In the genomic region with DNA sequence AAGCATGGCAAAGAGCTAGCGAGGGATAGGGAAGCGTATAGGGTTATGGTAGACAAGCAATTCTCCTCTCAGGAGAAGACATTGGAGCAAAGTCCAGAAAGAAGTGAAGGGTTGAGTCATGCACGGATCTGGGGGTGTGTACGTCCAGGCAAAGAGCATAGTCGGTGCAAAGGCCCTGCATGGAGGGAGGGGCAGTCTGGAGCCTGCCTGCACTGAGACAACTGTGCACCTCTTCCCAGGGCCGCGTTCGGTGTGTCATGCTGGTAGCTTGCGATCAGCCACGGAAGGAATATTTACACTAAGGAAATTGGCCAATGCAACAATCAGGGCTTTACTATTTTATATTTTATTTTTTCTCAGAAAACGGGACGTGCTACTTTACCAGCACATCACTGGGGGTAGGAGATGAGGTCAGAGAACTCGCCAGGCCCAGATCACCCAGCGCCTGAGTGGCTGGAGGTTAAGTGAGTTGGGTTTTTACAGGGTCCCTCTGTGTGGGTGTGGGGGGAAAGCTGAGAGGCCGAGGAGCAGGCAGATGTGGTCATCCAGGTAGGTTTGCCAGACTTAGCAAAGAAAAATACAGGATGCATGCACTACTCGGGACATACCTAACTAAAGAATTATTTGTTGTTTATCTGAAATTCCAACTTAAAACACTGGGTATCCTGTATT, we compare ENCODE assay signal across 19 cellular contexts. TPM values are rescaled to one million over a fixed set of nuclear protein-coding genes. Genes with fewer than 3 reads are reported as not detected.
DNase-seq lines count a peak whose midpoint lies in the region; ATAC-seq and TF ChIP-seq lines count a peak whose summit lies in the region.
"Had no signal": no experiment of that assay in that cellular context is flagged by ENCODE, and none has a peak within 500 bp of the region (broad histone marks: within the 10 kb centered on the region; RNA-seq: fewer than 3 reads in every experiment).

No MANE protein-coding gene starts in this region.

- H3K4me3 ChIP-seq in endodermal cell (ENCODE audit: low read length) (no peak overlapping the region), spleen (no peak overlapping the region), PC-3 (ENCODE audit: low read length) (no peak overlapping the region)
- H3K4me3 ChIP-seq: psoas muscle, upper lobe of right lung had no signal

- no peak for TF ChIP-seq CTCF in activated CD8-positive, alpha-beta T cell treated with anti-CD3 and anti-CD28 coated beads for 36 hours (IDR thresholded peaks at IDR 0.05)
- no peak for TF ChIP-seq CTCF in endodermal cell (conservative IDR thresholded peaks at IDR 0.05)
- TF ChIP-seq CTCF in spleen (IDR thresholded peaks at IDR 0.05 in 8 of 11, conservative IDR thresholded peaks at IDR 0.05 in 3 of 11) = no peak
- TF ChIP-seq CTCF in PC-3 (conservative IDR thresholded peaks at IDR 0.05; ENCODE audit: low read depth, low read length) = no peak

- no peak overlapping the region for H3K9ac ChIP-seq in endodermal cell (ENCODE audit: extremely low read depth, low read length, poor library complexity, severe bottlenecking)
- no peak overlapping the region for H3K9ac ChIP-seq in PC-3 (ENCODE audit: low read length)

- H3K4me3 Mint-ChIP-seq in activated CD8-positive, alpha-beta T cell treated with anti-CD3 and anti-CD28 coated beads, Interleukin-2, amount 10 ng/mL, durations not matched to agents 7 days and 5 days = peak overlapping the region; percentile 75
- H3K4me3 Mint-ChIP-seq in activated CD8-positive, alpha-beta T cell treated with anti-CD3 and anti-CD28 coated beads for 36 hours = no peak overlapping the region
- peak overlapping the region; percentile 51 to 97 (median 92) for H3K4me3 Mint-ChIP-seq in IgD-negative memory B cell
- no peak overlapping the region for H3K4me3 Mint-ChIP-seq in endodermal cell
- H3K4me3 Mint-ChIP-seq: nephron progenitor cell had no signal

- H3K27me3 Mint-ChIP-seq in activated CD8-positive, alpha-beta T cell treated with anti-CD3 and anti-CD28 coated beads, Interleukin-2, amount 10 ng/mL, durations not matched to agents 7 days and 5 days (ENCODE audit: low read depth) = peaks cover 14% of the 10 kb centered on the region
- H3K27me3 Mint-ChIP-seq in activated CD8-positive, alpha-beta T cell treated with anti-CD3 and anti-CD28 coated beads for 36 hours = no peaks in the 10 kb centered on the region
- H3K27me3 Mint-ChIP-seq in IgD-negative memory B cell = no peaks in the 10 kb centered on the region
- H3K27me3 Mint-ChIP-seq in endodermal cell (ENCODE audit: insufficient read depth) = no peaks in the 10 kb centered on the region
- H3K27me3 Mint-ChIP-seq: activated B cell treated with CpG ODN at 0.5 μM for 24 hours had no signal

- CTCF ChIA-PET in activated CD8-positive, alpha-beta T cell treated with anti-CD3 and anti-CD28 coated beads, Interleukin-2, amount 10 ng/mL, durations not matched to agents 7 days and 5 days (lab: Charles Lee) = no interaction called here
- CTCF ChIA-PET in activated CD8-positive, alpha-beta T cell treated with anti-CD3 and anti-CD28 coated beads for 36 hours (lab: Charles Lee) = interaction anchor here (1.7 to 7.8 kb wide), 3 partner anchors 9 to 79 kb away, joined by 3 to 133 read pairs (median 4); partner anchors contain the start of gene MAPK7
- CTCF ChIA-PET in PC-3 (lab: Charles Lee) = no interaction called here

- H3K27ac ChIP-seq in endodermal cell (ENCODE audit: low read depth, low read length) (no peak overlapping the region), spleen (peak overlapping the region in 6 of 8 donors; percentile 13 to 84 (median 64)), PC-3 (ENCODE audit: low read length) (no peak overlapping the region)
- H3K27ac ChIP-seq: psoas muscle had no signal

- H3K36me3 ChIP-seq in endodermal cell (ENCODE audit: control insufficient read depth, insufficient read depth, low read length) = peaks cover 1% of the 10 kb centered on the region
- no peaks in the 10 kb centered on the region for H3K36me3 ChIP-seq in spleen
- no peaks in the 10 kb centered on the region for H3K36me3 ChIP-seq in PC-3 (ENCODE audit: low read depth, low read length)
- H3K36me3 ChIP-seq: upper lobe of right lung had no signal

- peaks cover 51% of the 10 kb centered on the region for H3K4me1 Mint-ChIP-seq in activated CD8-positive, alpha-beta T cell treated with anti-CD3 and anti-CD28 coated beads, Interleukin-2, amount 10 ng/mL, durations not matched to agents 7 days and 5 days (ENCODE audit: low read depth)
- H3K4me1 Mint-ChIP-seq in activated CD8-positive, alpha-beta T cell treated with anti-CD3 and anti-CD28 coated beads for 36 hours (ENCODE audit: low read depth) = peaks cover 29% of the 10 kb centered on the region
- H3K4me1 Mint-ChIP-seq in IgD-negative memory B cell (peaks cover 23 to 38% (median 31%) of the 10 kb centered on the region in 3 donors), endodermal cell (peaks cover 5% of the 10 kb centered on the region)

- ATAC-seq in activated CD8-positive, alpha-beta T cell treated with anti-CD3 and anti-CD28 coated beads, Interleukin-2, amount 10 ng/mL, durations not matched to agents 7 days and 5 days = no peak
- no peak for ATAC-seq in activated CD8-positive, alpha-beta T cell treated with anti-CD3 and anti-CD28 coated beads for 36 hours
- no peak for ATAC-seq in GM18502 (IDR thresholded peaks at IDR 0.05; ENCODE audit: poor library complexity, unreplicated experiment)
- ATAC-seq in PC-3 = no peak
- ATAC-seq in HG03045 (IDR thresholded peaks at IDR 0.05; ENCODE audit: unreplicated experiment) = no peak

- H3K27me3 ChIP-seq in endodermal cell (ENCODE audit: control insufficient read depth, insufficient read depth, low read length, poor library complexity, severe bottlenecking) (no peaks in the 10 kb centered on the region), spleen (replicated peaks in 1 of 7) (no peaks in the 10 kb centered on the region), PC-3 (ENCODE audit: low read length) (no peaks in the 10 kb centered on the region)
- H3K27me3 ChIP-seq: upper lobe of right lung had no signal

- POLR2A ChIA-PET in activated CD8-positive, alpha-beta T cell treated with anti-CD3 and anti-CD28 coated beads, Interleukin-2, amount 10 ng/mL, durations not matched to agents 7 days and 5 days (lab: Charles Lee) = interaction anchor here (1.7 kb wide), 1 partner anchor 9 kb away, joined by 6 read pairs; the partner anchor contains the start of gene MAPK7
- POLR2A ChIA-PET in activated CD8-positive, alpha-beta T cell treated with anti-CD3 and anti-CD28 coated beads for 36 hours (lab: Charles Lee) = interaction anchor here (1.5 kb wide), 1 partner anchor 77 kb away, joined by 4 read pairs; no protein-coding TSS in a partner anchor
- POLR2A ChIA-PET in PC-3 (lab: Charles Lee; ENCODE audit: unreplicated experiment) = no interaction called here

- H3K4me1 ChIP-seq in endodermal cell (ENCODE audit: control insufficient read depth, insufficient read depth, low read length) (no peaks in the 10 kb centered on the region), spleen (peaks cover 20 to 53% (median 39%) of the 10 kb centered on the region in 6 donors), PC-3 (ENCODE audit: insufficient read depth, low read length) (peaks cover 6% of the 10 kb centered on the region; the same call in 1 of the 2 replicates)
- H3K4me1 ChIP-seq: psoas muscle had no signal

- BruUV-seq in PC-3 (replicated peaks; lab: Mats Ljungman, UMichigan) = no TSS peak

- H4K20me1 ChIP-seq in PC-3 (ENCODE audit: low read length) = no peaks in the 10 kb centered on the region

- 95% methylated on average over 12 to 16 of the region's 16 CpGs for WGBS in endodermal cell (ENCODE audit: insufficient coverage in 1 of 2, insufficient read length in 1 of 2), 2 experiments
- WGBS in spleen, 5 donors = 89 to 95% (median 91%) methylated on average over 16 of the region's 16 CpGs

- no peaks in the 10 kb centered on the region for H3K36me3 Mint-ChIP-seq in activated CD8-positive, alpha-beta T cell treated with anti-CD3 and anti-CD28 coated beads, Interleukin-2, amount 10 ng/mL, durations not matched to agents 7 days and 5 days (ENCODE audit: low read depth)
- H3K36me3 Mint-ChIP-seq in activated CD8-positive, alpha-beta T cell treated with anti-CD3 and anti-CD28 coated beads for 36 hours (ENCODE audit: low read depth) = no peaks in the 10 kb centered on the region
- H3K36me3 Mint-ChIP-seq in IgD-negative memory B cell = no peaks in the 10 kb centered on the region
- H3K36me3 Mint-ChIP-seq in endodermal cell (ENCODE audit: low read depth) = peaks cover 7% of the 10 kb centered on the region

- intact Hi-C loops in activated CD8-positive, alpha-beta T cell treated with anti-CD3 and anti-CD28 coated beads for 36 hours (cut with micrococcal nuclease) = no loop called here
- intact Hi-C loops in spleen (cut with DNase I; ENCODE audit: low total_unique reads) (no loop called here), PC-3 (cut with micrococcal nuclease) (loop anchor here (10.0 kb wide), 1 partner anchor 396 kb away; no protein-coding TSS in a partner anchor)

- H3K9me2 ChIP-seq in PC-3 (replicated peaks; ENCODE audit: low read length) = no peaks in the 10 kb centered on the region

- no peaks in the 10 kb centered on the region for H3K9me3 Mint-ChIP-seq in activated CD8-positive, alpha-beta T cell treated with anti-CD3 and anti-CD28 coated beads, Interleukin-2, amount 10 ng/mL, durations not matched to agents 7 days and 5 days (ENCODE audit: insufficient read depth)
- H3K9me3 Mint-ChIP-seq in activated CD8-positive, alpha-beta T cell treated with anti-CD3 and anti-CD28 coated beads for 36 hours = no peaks in the 10 kb centered on the region
- H3K9me3 Mint-ChIP-seq in IgD-negative memory B cell (no peaks in the 10 kb centered on the region), endodermal cell (no peaks in the 10 kb centered on the region)
- H3K9me3 Mint-ChIP-seq: activated B cell treated with CpG ODN at 0.5 μM for 24 hours, nephron progenitor cell had no signal

- TF ChIP-seq POLR2A in spleen (IDR thresholded peaks at IDR 0.05) = no peak

- H3K27ac Mint-ChIP-seq in activated CD8-positive, alpha-beta T cell treated with anti-CD3 and anti-CD28 coated beads, Interleukin-2, amount 10 ng/mL, durations not matched to agents 7 days and 5 days = peak overlapping the region; percentile 86
- H3K27ac Mint-ChIP-seq in activated CD8-positive, alpha-beta T cell treated with anti-CD3 and anti-CD28 coated beads for 36 hours = no peak overlapping the region
- peak overlapping the region; percentile 95 to 98 (median 96) for H3K27ac Mint-ChIP-seq in IgD-negative memory B cell
- no peak overlapping the region for H3K27ac Mint-ChIP-seq in endodermal cell
- H3K27ac Mint-ChIP-seq: nephron progenitor cell had no signal

- no peaks in the 10 kb centered on the region for H3K79me2 ChIP-seq in PC-3 (ENCODE audit: low read length)

- H3K9me3 ChIP-seq in endodermal cell (ENCODE audit: control insufficient read depth, low read length) = no peaks in the 10 kb centered on the region
- H3K9me3 ChIP-seq in spleen = no peaks in the 10 kb centered on the region
- H3K9me3 ChIP-seq in PC-3 (ENCODE audit: low read length) = no peaks in the 10 kb centered on the region
- H3K9me3 ChIP-seq: psoas muscle, upper lobe of right lung had no signal

- H3F3A ChIP-seq in PC-3 (ENCODE audit: low read length, unreplicated experiment) = no peaks in the 10 kb centered on the region

- DNase-seq in activated CD8-positive, alpha-beta T cell treated with anti-CD3 and anti-CD28 coated beads, Interleukin-2, amount 10 ng/mL, durations not matched to agents 7 days and 5 days = no peak
- DNase-seq in activated CD8-positive, alpha-beta T cell treated with anti-CD3 and anti-CD28 coated beads for 36 hours = no peak
- DNase-seq in endodermal cell (peak; percentile 32), spleen (no peak), PC-3 (no peak)
- DNase-seq: activated B cell treated with CpG ODN at 0.5 μM for 24 hours; activated CD8-positive, alpha-beta memory T cell treated with anti-CD3 and anti-CD28 coated beads, Interleukin-2, amount 50 U/mL, for 48 hours; activated naive CD4-positive, alpha-beta T cell treated with Interleukin-2 at 50 U/mL for 16 hours; HCEC 1CT; NCI-H1436 treated with DMSO at 0.1 percent for 48 hours; NCI-H226; nephron progenitor cell; psoas muscle; stimulated activated naive CD4-positive, alpha-beta T cell; upper lobe of right lung had no signal

- H3K4me2 ChIP-seq in PC-3 (ENCODE audit: low read length) = no peak overlapping the region

- no peak overlapping the region for H2AFZ ChIP-seq in PC-3 (ENCODE audit: low read length)

RNA-seq across cellular contexts. Expression of gene B9D1, which starts 6.7 kb away (rescaled TPM):
- total RNA-seq in activated CD8-positive, alpha-beta T cell treated with anti-CD3 and anti-CD28 coated beads, Interleukin-2, amount 10 ng/mL, durations not matched to agents 7 days and 5 days = 1 to 10 TPM; 1.1 TPM
- total RNA-seq in activated CD8-positive, alpha-beta T cell treated with anti-CD3 and anti-CD28 coated beads for 36 hours = 1 to 10 TPM; 7.2 to 9.4 TPM
- polyA plus RNA-seq in IgD-negative memory B cell (5.0 TPM), spleen (1 to 10 TPM; 4.3 to 8.1 (median 5.8) TPM)
- total RNA-seq in endodermal cell (10 to 100 TPM; 37.7 to 42.8 TPM), spleen (10 to 100 TPM in 1 of 7 donors, 1 to 10 TPM in 6; 6.4 to 14.1 (median 7.3) TPM), PC-3 (2014; rRNA removed) (42.8 and 48.0 TPM in 2 replicates)
- 28.5 TPM for polyA plus RNA-seq in endodermal cell (2013, experiment 1 of 2)
- polyA plus RNA-seq in endodermal cell (2013, experiment 2 of 2) = 25.0 TPM

RNA-seq across cellular contexts. Expression of gene MAPK7, which starts 9.1 kb away (rescaled TPM):
- total RNA-seq in activated CD8-positive, alpha-beta T cell treated with anti-CD3 and anti-CD28 coated beads, Interleukin-2, amount 10 ng/mL, durations not matched to agents 7 days and 5 days = 10 to 100 TPM; 31.5 to 33.5 TPM
- 10 to 100 TPM; 25.1 to 27.1 TPM for total RNA-seq in activated CD8-positive, alpha-beta T cell treated with anti-CD3 and anti-CD28 coated beads for 36 hours
- polyA plus RNA-seq in IgD-negative memory B cell (10.8 TPM), spleen (10 to 100 TPM in 1 of 3 donors, 1 to 10 TPM in 2; 5.7 to 15.1 (median 6.9) TPM)
- total RNA-seq in endodermal cell (10 to 100 TPM; 33.3 to 53.4 TPM), spleen (10 to 100 TPM; 23.1 to 56.2 (median 34.4) TPM), PC-3 (2014; rRNA removed) (9.8 and 18.5 TPM in 2 replicates)
- 29.3 TPM for polyA plus RNA-seq in endodermal cell (2013, experiment 1 of 2)
- polyA plus RNA-seq in endodermal cell (2013, experiment 2 of 2) = 25.5 TPM

RNA-seq across cellular contexts. Expression of gene MFAP4, which starts 17.7 kb away (rescaled TPM):
- total RNA-seq in activated CD8-positive, alpha-beta T cell treated with anti-CD3 and anti-CD28 coated beads, Interleukin-2, amount 10 ng/mL, durations not matched to agents 7 days and 5 days = not detected
- total RNA-seq in activated CD8-positive, alpha-beta T cell treated with anti-CD3 and anti-CD28 coated beads for 36 hours = under 1 TPM; 0.47 to 0.70 TPM
- polyA plus RNA-seq in IgD-negative memory B cell (not detected), spleen (10 to 100 TPM; 16.1 to 48.4 (median 17.8) TPM)
- total RNA-seq in endodermal cell (10 to 100 TPM; 11.1 to 36.8 TPM), spleen (10 to 100 TPM; 10.1 to 41.0 (median 21.8) TPM), PC-3 (2014; rRNA removed) (not detected in 2 replicates)
- 20.4 TPM for polyA plus RNA-seq in endodermal cell (2013, experiment 1 of 2)
- 18.1 TPM for polyA plus RNA-seq in endodermal cell (2013, experiment 2 of 2)
- total RNA-seq: activated B cell treated with CpG ODN at 0.5 μM for 24 hours; T-helper 1 cell treated with Interleukin-12 subunit alpha and Interleukin-12 subunit beta and Interleukin-4 antibody, amounts not matched to agents 30 ng/mL and 1 ng/mL, for 36 hours had no signal

RNA-seq across cellular contexts. Expression of gene RNF112, which starts 41.8 kb away (rescaled TPM):
- total RNA-seq in activated CD8-positive, alpha-beta T cell treated with anti-CD3 and anti-CD28 coated beads, Interleukin-2, amount 10 ng/mL, durations not matched to agents 7 days and 5 days = under 1 TPM in 1 of 2 experiments, not detected in 1; 0.34 TPM
- under 1 TPM; 0.34 to 0.63 TPM for total RNA-seq in activated CD8-positive, alpha-beta T cell treated with anti-CD3 and anti-CD28 coated beads for 36 hours
- polyA plus RNA-seq in IgD-negative memory B cell (not detected), spleen (1 to 10 TPM; 1.3 to 5.9 (median 2.2) TPM)
- total RNA-seq in endodermal cell (1 to 10 TPM; 1.1 to 1.9 TPM), spleen (1 to 10 TPM; 2.3 to 7.6 (median 2.7) TPM), PC-3 (2014; rRNA removed) (0.18 and 1.0 TPM in 2 replicates)
- polyA plus RNA-seq in endodermal cell (2013, experiment 1 of 2) = 1.4 TPM
- polyA plus RNA-seq in endodermal cell (2013, experiment 2 of 2) = 1.1 TPM

Comparison
In these comparisons a context has a peak if more than half of its experiments do, and no peak if none do; other contexts are left out.
1. H3K27ac Mint-ChIP-seq: peak in activated CD8-positive, alpha-beta T cell treated with anti-CD3 and anti-CD28 coated beads, Interleukin-2, amount 10 ng/mL, durations not matched to agents 7 days and 5 days (single experiment) and IgD-negative memory B cell (3 of 3); none in activated CD8-positive, alpha-beta T cell treated with anti-CD3 and anti-CD28 coated beads for 36 hours (single experiment) and endodermal cell (single experiment).
2. H3K4me3 Mint-ChIP-seq: peak in activated CD8-positive, alpha-beta T cell treated with anti-CD3 and anti-CD28 coated beads, Interleukin-2, amount 10 ng/mL, durations not matched to agents 7 days and 5 days (single experiment) and IgD-negative memory B cell (4 of 4); none in activated CD8-positive, alpha-beta T cell treated with anti-CD3 and anti-CD28 coated beads for 36 hours (single experiment) and endodermal cell (single experiment).
3. H3K27ac ChIP-seq: peak in spleen (6 of 8); none in endodermal cell (single experiment) and PC-3 (single experiment).
4. RNA of gene MFAP4, which starts 17.7 kb away (total RNA-seq): 11.1 to 36.8 TPM in endodermal cell and 10.1 to 41.0 TPM in spleen; 0.47 to 0.70 TPM in activated CD8-positive, alpha-beta T cell treated with anti-CD3 and anti-CD28 coated beads for 36 hours, not detected in activated CD8-positive, alpha-beta T cell treated with anti-CD3 and anti-CD28 coated beads, Interleukin-2, amount 10 ng/mL, durations not matched to agents 7 days and 5 days and not detected in PC-3; every median in the first group is over 4 times any median in the second.